ENCODE assay signal across 23 cellular contexts in genomic region chr16:24123275-24123674, GRCh38.
"Had no signal": no experiment of that assay in that cellular context is flagged by ENCODE, and none has a peak within 500 bp of the region (broad histone marks: within the 10 kb centered on the region; RNA-seq: fewer than 3 reads in every experiment).

No MANE protein-coding gene starts in this region.

- H3K9me3 ChIP-seq: left ventricle myocardium inferior, lower lobe of right lung, neutrophil, psoas muscle, right lobe of liver, stomach, thoracic aorta, transverse colon had no signal

- H3K27me3 ChIP-seq: foreskin keratinocyte, neutrophil, right lobe of liver, stomach, transverse colon had no signal

- H3K4me3 ChIP-seq: left ventricle myocardium inferior, lower lobe of right lung, psoas muscle, right lobe of liver, stomach, thoracic aorta, transverse colon had no signal

- H3K27ac ChIP-seq: foreskin keratinocyte, left ventricle myocardium inferior, lower lobe of right lung, neutrophil, psoas muscle, right lobe of liver, stomach, thoracic aorta, transverse colon had no signal

- H3K4me3 Mint-ChIP-seq: immature natural killer cell; naive thymus-derived CD4-positive, alpha-beta T cell had no signal

- H3K27ac Mint-ChIP-seq: naive thymus-derived CD4-positive, alpha-beta T cell had no signal

- H3K27me3 Mint-ChIP-seq: naive thymus-derived CD4-positive, alpha-beta T cell had no signal

- DNase-seq: dermis blood vessel endothelial cell; erythroblast; foreskin keratinocyte; immature natural killer cell; kidney; left cardiac atrium; left ventricle myocardium inferior; lower lobe of right lung; mesenchymal stem cell; midbrain; naive thymus-derived CD4-positive, alpha-beta T cell; psoas muscle; retina; right lobe of liver; stimulated activated CD4-positive, alpha-beta T cell treated with anti-CD3 and anti-CD28 coated beads, Interleukin-4, amount 100 ng/mL, for 1 hour; stimulated activated naive CD4-positive, alpha-beta T cell; stomach; substantia nigra; transverse colon had no signal

- H3K36me3 ChIP-seq: left ventricle myocardium inferior, right lobe of liver, thoracic aorta, transverse colon had no signal

- FAIRE-seq: colon, endothelial cell of umbilical vein, kidney had no signal

- H3K9me3 Mint-ChIP-seq: naive thymus-derived CD4-positive, alpha-beta T cell had no signal

- ATAC-seq: foreskin keratinocyte; left cardiac atrium; lower lobe of right lung; naive thymus-derived CD4-positive, alpha-beta T cell; psoas muscle; right lobe of liver had no signal

- H3K4me1 ChIP-seq: foreskin keratinocyte, lower lobe of right lung, psoas muscle, right lobe of liver, stomach, transverse colon had no signal
